In genomic region chr5:162842725-162843124, GRCh38 we compare ENCODE assay signal across 33 cellular contexts.
"Had no signal": no experiment of that assay in that cellular context is flagged by ENCODE, and none has a peak within 500 bp of the region (broad histone marks: within the 10 kb centered on the region; RNA-seq: fewer than 3 reads in every experiment).

No MANE protein-coding gene starts in this region.

- H3K27ac Mint-ChIP-seq: activated B cell treated with CpG ODN at 0.5 μM for 24 hours; activated CD8-positive, alpha-beta T cell treated with anti-CD3 and anti-CD28 coated beads for 36 hours; activated naive CD4-positive, alpha-beta T cell treated with anti-CD3 and anti-CD28 coated beads for 36 hours; activated naive CD8-positive, alpha-beta T cell treated with anti-CD3 and anti-CD28 coated beads for 36 hours; activated T-cell treated with anti-CD3 and anti-CD28 coated beads, Interleukin-2, amount 50 U/mL, for 72 hours; naive thymus-derived CD4-positive, alpha-beta T cell; stimulated activated effector memory CD8-positive, alpha-beta T cell treated with anti-CD3 and anti-CD28 coated beads, Interleukin-12 subunit alpha, Interleukin-12 subunit beta, amount 100 ng/mL, for 72 hours; stimulated activated naive CD8-positive, alpha-beta T cell treated with anti-CD3 and anti-CD28 coated beads, Interleukin-15, Interleukin-2, amounts not matched to agents 100 ng/mL and 50 ng/mL, for 24 hours had no signal

- H3K9me3 ChIP-seq: adrenal gland, body of pancreas, colonic mucosa, esophagus squamous epithelium, psoas muscle, thoracic aorta, uterus had no signal

- H3K36me3 ChIP-seq: adrenal gland, cardiac muscle cell, colonic mucosa, esophagus squamous epithelium, sigmoid colon, thoracic aorta had no signal

- H3K27me3 Mint-ChIP-seq: activated B cell treated with CpG ODN at 0.5 μM for 24 hours; activated CD8-positive, alpha-beta T cell treated with anti-CD3 and anti-CD28 coated beads for 36 hours; activated naive CD8-positive, alpha-beta T cell treated with anti-CD3 and anti-CD28 coated beads for 36 hours; naive thymus-derived CD4-positive, alpha-beta T cell; stimulated activated naive CD8-positive, alpha-beta T cell treated with anti-CD3 and anti-CD28 coated beads, Interleukin-15, Interleukin-2, amounts not matched to agents 100 ng/mL and 50 ng/mL, for 24 hours had no signal

- H3K27me3 ChIP-seq: adrenal gland, body of pancreas, cardiac muscle cell, colonic mucosa, esophagus squamous epithelium, sigmoid colon, uterus had no signal

- H3K27ac ChIP-seq: adrenal gland, body of pancreas, cardiac muscle cell, colonic mucosa, epithelial cell of prostate, esophagus squamous epithelium, parathyroid adenoma, psoas muscle, sigmoid colon, thoracic aorta, uterus had no signal

- H3K4me1 ChIP-seq: adrenal gland, body of pancreas, colonic mucosa, esophagus squamous epithelium, parathyroid adenoma, psoas muscle, sigmoid colon, uterus had no signal

- DNase-seq: activated B cell treated with CpG ODN at 0.5 μM for 24 hours; activated CD4-positive, alpha-beta T cell treated with anti-CD3 and anti-CD28 coated beads, Interleukin-2, amount 50 U/mL, for 1 hour; activated CD8-positive, alpha-beta T cell treated with anti-CD3 and anti-CD28 coated beads for 36 hours; activated effector memory CD4-positive, alpha-beta T cell treated with Interleukin-2 at 50 U/mL for 16 hours; activated naive CD4-positive, alpha-beta T cell treated with anti-CD3 and anti-CD28 coated beads for 36 hours; activated naive CD8-positive, alpha-beta T cell treated with anti-CD3 and anti-CD28 coated beads for 36 hours; activated T-cell treated with anti-CD3 and anti-CD28 coated beads, Interleukin-2, amount 50 U/mL, for 72 hours; adrenal gland; aorta; body of pancreas; cerebellar nuclear complex; colonic mucosa; effector CD8-positive, alpha-beta T cell; esophagus squamous epithelium; glutamatergic neuron; left cardiac atrium; midbrain; naive thymus-derived CD4-positive, alpha-beta T cell; occipital lobe; psoas muscle; sigmoid colon; small intestine; stimulated activated CD4-positive, alpha-beta T cell treated with anti-CD3 and anti-CD28 coated beads, Interleukin-4, amount 100 ng/mL, for 24 hours; T-helper 2 cell; trophoblast cell; uterus had no signal

- H3K36me3 Mint-ChIP-seq: activated naive CD8-positive, alpha-beta T cell treated with anti-CD3 and anti-CD28 coated beads for 36 hours; naive thymus-derived CD4-positive, alpha-beta T cell; stimulated activated effector memory CD8-positive, alpha-beta T cell treated with anti-CD3 and anti-CD28 coated beads, Interleukin-12 subunit alpha, Interleukin-12 subunit beta, amount 100 ng/mL, for 72 hours had no signal

- H3K4me1 Mint-ChIP-seq: activated B cell treated with CpG ODN at 0.5 μM for 24 hours; activated naive CD8-positive, alpha-beta T cell treated with anti-CD3 and anti-CD28 coated beads for 36 hours; naive thymus-derived CD4-positive, alpha-beta T cell; neural crest cell; stimulated activated effector memory CD8-positive, alpha-beta T cell treated with anti-CD3 and anti-CD28 coated beads, Interleukin-12 subunit alpha, Interleukin-12 subunit beta, amount 100 ng/mL, for 72 hours had no signal

- H3K4me3 Mint-ChIP-seq: activated B cell treated with CpG ODN at 0.5 μM for 24 hours; activated CD8-positive, alpha-beta T cell treated with anti-CD3 and anti-CD28 coated beads for 36 hours; activated naive CD4-positive, alpha-beta T cell treated with anti-CD3 and anti-CD28 coated beads for 36 hours; activated naive CD8-positive, alpha-beta T cell treated with anti-CD3 and anti-CD28 coated beads for 36 hours; activated T-cell treated with anti-CD3 and anti-CD28 coated beads, Interleukin-2, amount 50 U/mL, for 72 hours; naive thymus-derived CD4-positive, alpha-beta T cell; neural crest cell; stimulated activated effector memory CD8-positive, alpha-beta T cell treated with anti-CD3 and anti-CD28 coated beads, Interleukin-12 subunit alpha, Interleukin-12 subunit beta, amount 100 ng/mL, for 72 hours; stimulated activated naive CD8-positive, alpha-beta T cell treated with anti-CD3 and anti-CD28 coated beads, Interleukin-15, Interleukin-2, amounts not matched to agents 100 ng/mL and 50 ng/mL, for 24 hours had no signal

- ATAC-seq: activated CD8-positive, alpha-beta T cell treated with anti-CD3 and anti-CD28 coated beads for 36 hours; activated T-cell treated with anti-CD3 and anti-CD28 coated beads, Interleukin-2, amount 50 U/mL, for 72 hours; body of pancreas; left cardiac atrium; naive thymus-derived CD4-positive, alpha-beta T cell; psoas muscle; stimulated activated effector memory CD8-positive, alpha-beta T cell treated with anti-CD3 and anti-CD28 coated beads, Interleukin-12 subunit alpha, Interleukin-12 subunit beta, amount 100 ng/mL, for 72 hours had no signal

- H3K4me3 ChIP-seq: adrenal gland, body of pancreas, cardiac muscle cell, colonic mucosa, esophagus squamous epithelium, psoas muscle, sigmoid colon, thoracic aorta, uterus had no signal
